In genomic region chr7:99379043-99379577, GRCh38 we compare ENCODE assay signal across 8 cellular contexts. TPM values are rescaled to one million over a fixed set of nuclear protein-coding genes. Genes with fewer than 3 reads are reported as not detected.
DNase-seq lines count a peak whose midpoint lies in the region; ATAC-seq and TF ChIP-seq lines count a peak whose summit lies in the region.

No MANE protein-coding gene starts in this region.

- POLR2A ChIA-PET in CD4-positive, alpha-beta T cell (lab: Charles Lee): interaction anchor here (1.0 to 2.5 kb wide), 4 partner anchors 14 to 126 kb away, joined by 3 to 39 read pairs (median 4); partner anchors contain the start of genes BUD31, PDAP1 and ZKSCAN5
- POLR2A ChIA-PET in activated B cell treated with CpG ODN at 0.5 μM for 24 hours (lab: Charles Lee): interaction anchor here (0.5 to 10.5 kb wide), 10 partner anchors 9 to 238 kb away, joined by 3 to 189 read pairs (median 6); partner anchors contain the start of genes BUD31, PDAP1, ZKSCAN5 and ZNF394

- H3K36me3 Mint-ChIP-seq in CD4-positive, alpha-beta T cell (ENCODE audit: low read depth): peaks cover 47% of the 10 kb centered on the region
- H3K36me3 Mint-ChIP-seq in activated B cell treated with CpG ODN at 0.5 μM for 24 hours (ENCODE audit: low read depth) (peaks cover 38% of the 10 kb centered on the region), endodermal cell (ENCODE audit: low read depth) (peaks cover 26% of the 10 kb centered on the region)

- CTCF ChIA-PET in CD4-positive, alpha-beta T cell (lab: Charles Lee): interaction anchor here (1.0 to 1.3 kb wide), 3 partner anchors 13 to 18 kb away, joined by 3 to 4 read pairs (median 3); no protein-coding TSS in a partner anchor
- CTCF ChIA-PET in activated B cell treated with CpG ODN at 0.5 μM for 24 hours (lab: Charles Lee): interaction anchor here (1.2 to 1.5 kb wide), 2 partner anchors 14 to 30 kb away, joined by 4 read pairs; partner anchors contain the start of genes BUD31 and PDAP1

- H3K4me1 ChIP-seq in endodermal cell (ENCODE audit: control insufficient read depth, insufficient read depth, low read length) (no peaks in the 10 kb centered on the region), transverse colon (peaks cover 9 to 51% (median 31%) of the 10 kb centered on the region in 4 donors)

- peaks cover 55% of the 10 kb centered on the region for H3K4me1 Mint-ChIP-seq in CD4-positive, alpha-beta T cell (ENCODE audit: low read depth)
- H3K4me1 Mint-ChIP-seq in activated B cell treated with CpG ODN at 0.5 μM for 24 hours (peaks cover 66% of the 10 kb centered on the region), endodermal cell (peaks cover 7% of the 10 kb centered on the region)

- intact Hi-C loops in CD4-positive, alpha-beta T cell (cut with DNase I, micrococcal nuclease): no loop called here
- intact Hi-C loops in activated B cell treated with CpG ODN at 0.5 μM for 24 hours (cut with micrococcal nuclease) (loop anchor here (10.0 kb wide), 1 partner anchor 176 kb away; the partner anchor contains the start of genes FAM200A and ZNF655), transverse colon (cut with DNase I; ENCODE audit: low total_unique reads) (no loop called here)

- no peak for TF ChIP-seq EP300 in transverse colon (IDR thresholded peaks at IDR 0.05; ENCODE audit: low read depth)

- peaks cover 10% of the 10 kb centered on the region for H3K36me3 ChIP-seq in endodermal cell (ENCODE audit: control insufficient read depth, insufficient read depth, low read length)
- H3K36me3 ChIP-seq in transverse colon: no peaks in the 10 kb centered on the region

- no peaks in the 10 kb centered on the region for H3K9me3 Mint-ChIP-seq in CD4-positive, alpha-beta T cell
- no peaks in the 10 kb centered on the region for H3K9me3 Mint-ChIP-seq in activated B cell treated with CpG ODN at 0.5 μM for 24 hours
- H3K9me3 Mint-ChIP-seq in endodermal cell: no peaks in the 10 kb centered on the region

- H3K27ac ChIP-seq in CD4-positive, alpha-beta T cell (ENCODE audit: low read depth, low read length): peak overlapping the region; percentile 99
- H3K27ac ChIP-seq in endodermal cell (ENCODE audit: low read depth, low read length) (no peak overlapping the region), transverse colon (peak overlapping the region; percentile 78 to 85 (median 84))

- in situ Hi-C loops in transverse colon (cut with MboI; ENCODE audit: low pct_ligation_motif_present in 1 of 4, low pct_unique_long_range_greater_than_20kb in 1 of 4, low sequenced_read_pairs in 3 of 4): no loop called here

- H3K9ac ChIP-seq in endodermal cell (ENCODE audit: extremely low read depth, low read length, poor library complexity, severe bottlenecking): no peak overlapping the region

- no peak for TF ChIP-seq CTCF in CD4-positive, alpha-beta T cell (IDR thresholded peaks at IDR 0.05)
- TF ChIP-seq CTCF in activated B cell treated with CpG ODN at 0.5 μM for 24 hours (IDR thresholded peaks at IDR 0.05) (no peak), endodermal cell (conservative IDR thresholded peaks at IDR 0.05) (no peak), transverse colon (IDR thresholded peaks at IDR 0.05) (no peak)

- ATAC-seq in CD4-positive, alpha-beta T cell (ENCODE audit: poor library complexity): peak; percentile 18
- ATAC-seq in activated B cell treated with CpG ODN at 0.5 μM for 24 hours (ENCODE audit: low read depth) (no peak), GM21423 (IDR thresholded peaks at IDR 0.05; ENCODE audit: unreplicated experiment) (no peak)

- H3K9me3 ChIP-seq in CD4-positive, alpha-beta T cell (ENCODE audit: control insufficient read depth, low read length): no peaks in the 10 kb centered on the region
- H3K9me3 ChIP-seq in endodermal cell (ENCODE audit: control insufficient read depth, low read length) (no peaks in the 10 kb centered on the region), transverse colon (no peaks in the 10 kb centered on the region)

- H3K27me3 Mint-ChIP-seq in CD4-positive, alpha-beta T cell: no peaks in the 10 kb centered on the region
- H3K27me3 Mint-ChIP-seq in activated B cell treated with CpG ODN at 0.5 μM for 24 hours: no peaks in the 10 kb centered on the region
- no peaks in the 10 kb centered on the region for H3K27me3 Mint-ChIP-seq in endodermal cell (ENCODE audit: insufficient read depth)

- peak overlapping the region; percentile 95 for H3K27ac Mint-ChIP-seq in CD4-positive, alpha-beta T cell
- H3K27ac Mint-ChIP-seq in activated B cell treated with CpG ODN at 0.5 μM for 24 hours: peak overlapping the region; percentile 98
- H3K27ac Mint-ChIP-seq in endodermal cell: peak overlapping the region; percentile 75

- peak in 5 of 10 experiments; percentile 15 to 58 (median 47) for DNase-seq in CD4-positive, alpha-beta T cell
- DNase-seq in HS-5 (ENCODE audit: low read depth): peak; percentile 39
- peak; percentile 28 for DNase-seq in activated B cell treated with CpG ODN at 0.5 μM for 24 hours
- DNase-seq in endodermal cell: no peak
- peak; percentile 55 for DNase-seq in mucosa of gallbladder (ENCODE audit: low spot score)
- DNase-seq in transverse colon: peak; percentile 61
- no peak for DNase-seq in putamen (ENCODE audit: low spot score)

- H3K4me3 ChIP-seq in endodermal cell (ENCODE audit: low read length) (no peak overlapping the region), transverse colon (peak overlapping the region in 1 of 4 donors; percentile 17)

- 85 to 90% methylated on average over 6 to 7 of the region's 7 CpGs for whole genome bisulfite sequencing in endodermal cell (ENCODE audit: insufficient coverage in 1 of 2, insufficient read length in 1 of 2), 2 experiments
- 39 to 57% methylated on average over 4 to 7 of the region's 7 CpGs for WGBS in transverse colon (ENCODE audit: low coverage in 1 of 2), 2 donors

- peak overlapping the region; percentile 80 for H3K4me3 Mint-ChIP-seq in CD4-positive, alpha-beta T cell
- H3K4me3 Mint-ChIP-seq in activated B cell treated with CpG ODN at 0.5 μM for 24 hours: peak overlapping the region; percentile 77
- H3K4me3 Mint-ChIP-seq in endodermal cell: no peak overlapping the region

- H3K27me3 ChIP-seq in CD4-positive, alpha-beta T cell (ENCODE audit: control insufficient read depth, insufficient read depth, low read length): no peaks in the 10 kb centered on the region
- H3K27me3 ChIP-seq in endodermal cell (ENCODE audit: control insufficient read depth, insufficient read depth, low read length, poor library complexity, severe bottlenecking) (no peaks in the 10 kb centered on the region), transverse colon (no peaks in the 10 kb centered on the region)

- no peak for TF ChIP-seq POLR2A in transverse colon (IDR thresholded peaks at IDR 0.05)

RNA-seq across cellular contexts. Expression of gene ARPC1B, which starts 4.6 kb away (rescaled TPM):
- total RNA-seq in CD4-positive, alpha-beta T cell: 10 to 100 TPM; 58.8 to 66.6 TPM
- 300 and 312 TPM in 2 replicates for total RNA-seq in activated B cell treated with CpG ODN at 0.5 μM for 24 hours
- total RNA-seq in endodermal cell: 10 to 100 TPM; 53.3 to 73.9 TPM
- 41.0 TPM for polyA plus RNA-seq in endodermal cell (2013, experiment 1 of 2)
- polyA plus RNA-seq in endodermal cell (2013, experiment 2 of 2): 48.7 TPM
- total RNA-seq in mucosa of gallbladder: 123 TPM
- 100 to 1,000 TPM; 138 to 346 (median 186) TPM for total RNA-seq in transverse colon

RNA-seq across cellular contexts. Expression of gene PDAP1, which starts 29.3 kb away (rescaled TPM):
- total RNA-seq in CD4-positive, alpha-beta T cell: 10 to 100 TPM; 35.0 to 38.0 TPM
- total RNA-seq in activated B cell treated with CpG ODN at 0.5 μM for 24 hours (105 and 134 TPM in 2 replicates), endodermal cell (100 to 1,000 TPM; 147 to 165 TPM), mucosa of gallbladder (83.7 TPM), transverse colon (10 to 100 TPM; 27.7 to 54.9 (median 49.9) TPM)
- 130 TPM for polyA plus RNA-seq in endodermal cell (2013, experiment 1 of 2)
- polyA plus RNA-seq in endodermal cell (2013, experiment 2 of 2): 130 TPM

RNA-seq across cellular contexts. Expression of gene BUD31, which starts 29.7 kb away (rescaled TPM):
- total RNA-seq in CD4-positive, alpha-beta T cell: 100 to 1,000 TPM; 147 to 153 TPM
- total RNA-seq in activated B cell treated with CpG ODN at 0.5 μM for 24 hours: 93.7 and 113 TPM in 2 replicates
- total RNA-seq in endodermal cell: 100 to 1,000 TPM; 102 to 117 TPM
- 89.0 TPM for polyA plus RNA-seq in endodermal cell (2013, experiment 1 of 2)
- 90.0 TPM for polyA plus RNA-seq in endodermal cell (2013, experiment 2 of 2)
- total RNA-seq in mucosa of gallbladder: 77.8 TPM
- 100 to 1,000 TPM in 1 of 4 donors, 10 to 100 TPM in 2, 1 to 10 TPM in 1; 5.0 to 167 (median 50.1) TPM for total RNA-seq in transverse colon

RNA-seq across cellular contexts. Expression of gene ARPC1A, which starts 53.4 kb away (rescaled TPM):
- 10 to 100 TPM; 25.3 to 30.4 TPM for total RNA-seq in CD4-positive, alpha-beta T cell
- total RNA-seq in activated B cell treated with CpG ODN at 0.5 μM for 24 hours (47.3 and 51.6 TPM in 2 replicates), endodermal cell (100 to 1,000 TPM; 150 to 154 TPM), mucosa of gallbladder (140 TPM), transverse colon (100 to 1,000 TPM; 104 to 186 (median 147) TPM)
- polyA plus RNA-seq in endodermal cell (2013, experiment 1 of 2): 131 TPM
- polyA plus RNA-seq in endodermal cell (2013, experiment 2 of 2): 130 TPM

RNA-seq across cellular contexts. Expression of gene PTCD1, which starts 59.5 kb away (rescaled TPM):
- 1 to 10 TPM; 4.8 to 5.3 TPM for total RNA-seq in CD4-positive, alpha-beta T cell
- 8.4 and 13.4 TPM in 2 replicates for total RNA-seq in activated B cell treated with CpG ODN at 0.5 μM for 24 hours
- total RNA-seq in endodermal cell: 10 to 100 TPM; 11.9 to 12.5 TPM
- 5.8 TPM for polyA plus RNA-seq in endodermal cell (2013, experiment 1 of 2)
- polyA plus RNA-seq in endodermal cell (2013, experiment 2 of 2): 5.2 TPM
- total RNA-seq in mucosa of gallbladder: 4.9 TPM
- 10 to 100 TPM in 1 of 4 donors, 1 to 10 TPM in 3; 1.8 to 38.2 (median 5.5) TPM for total RNA-seq in transverse colon

Comparison
In these comparisons a context has a peak if more than half of its experiments do, and no peak if none do; other contexts are left out.
1. DNase-seq: peak in HS-5 (single experiment), activated B cell treated with CpG ODN at 0.5 μM for 24 hours (single experiment), mucosa of gallbladder (single experiment) and transverse colon (single experiment); none in endodermal cell (single experiment) and putamen (single experiment).
2. Peak in every context shown above with its lines, with median percentiles within 50 percentile points of each other: H3K27ac Mint-ChIP-seq.